29 cellular contexts compared by ENCODE assay signal in genomic region chr5:83331842-83332241, GRCh38.
DNase-seq lines count a peak whose midpoint lies in the region; ATAC-seq and TF ChIP-seq lines count a peak whose summit lies in the region.
"Had no signal": no experiment of that assay in that cellular context is flagged by ENCODE, and none has a peak within 500 bp of the region (broad histone marks: within the 10 kb centered on the region; RNA-seq: fewer than 3 reads in every experiment).

No MANE protein-coding gene starts in this region.

- ATAC-seq in right lobe of liver (no peak), upper lobe of right lung (no peak)
- ATAC-seq: activated CD4-positive, CD25-positive, alpha-beta regulatory T cell treated with anti-CD3 and anti-CD28 coated beads, Interleukin-2, amount 50 U/mL, for 24 hours; activated naive CD8-positive, alpha-beta T cell treated with anti-CD3 and anti-CD28 coated beads, Interleukin-2, amount 50 U/mL, for 24 hours; GM23338; K562; left ventricle myocardium superior; PC-3; Right ventricle myocardium inferior had no signal

- no peak for TF ChIP-seq CTCF in HFF-Myc (IDR thresholded peaks at IDR 0.05; ENCODE audit: low read depth, low read length, missing control alignments)
- no peak for TF ChIP-seq CTCF in choroid plexus epithelial cell (conservative IDR thresholded peaks at IDR 0.05; ENCODE audit: low read depth, low read length)
- TF ChIP-seq CTCF in right lobe of liver (IDR thresholded peaks at IDR 0.05), result no peak
- TF ChIP-seq CTCF in upper lobe of right lung (IDR thresholded peaks at IDR 0.05), result no peak

- WGBS in right lobe of liver (ENCODE audit: insufficient coverage, low coverage, low lambda C conversion rate, missing lambda C conversion rate), result 100% methylated on average over 1 of the region's 2 CpGs

- DNase-seq in AG20443 (ENCODE audit: low spot score) (peak; percentile 22), HFF-Myc (ENCODE audit: extremely low read depth, low read depth) (peak; percentile 94), choroid plexus epithelial cell (ENCODE audit: low read depth) (peak; percentile 7), iris pigment epithelial cell (ENCODE audit: low read depth) (peak; percentile 7), right lobe of liver (no peak), NCI-H2081 (lab: John Stamatoyannopoulos, UW) (no peak), upper lobe of right lung (no peak)
- no peak for DNase-seq in stimulated activated CD4-positive, alpha-beta T cell treated with anti-CD3 and anti-CD28 coated beads, Interleukin-12 subunit alpha, Interleukin-12 subunit beta, amount 100 ng/mL, for 4 hours
- DNase-seq: activated CD4-positive, alpha-beta T cell treated with anti-CD3 and anti-CD28 coated beads, Interleukin-2, amount 50 U/mL, for 4 hours; activated naive CD4-positive, alpha-beta T cell; activated naive CD8-positive, alpha-beta T cell treated with anti-CD3 and anti-CD28 coated beads, Interleukin-2, amount 50 U/mL, for 24 hours; Caco-2; central memory CD4-positive, alpha-beta T cell; glutamatergic neuron; left ventricle myocardium superior; naive B cell; NCI-H1092 treated with DMSO at 0.1 percent for 48 hours; NCI-H1930; NCI-H2227 treated with DMSO at 0.1 percent for 48 hours; NCI-H526 treated with DMSO at 0.1 percent for 48 hours; PC-3; stimulated activated CD4-positive, alpha-beta T cell treated with anti-CD3 and anti-CD28 coated beads, Interleukin-15, amount 100 ng/mL, for 24 hours; stimulated activated CD4-positive, alpha-beta T cell treated with anti-CD3 and anti-CD28 coated beads, Interleukin-4, amount 100 ng/mL, for 4 hours; tibial artery had no signal

- no peak overlapping the region for H3K27ac ChIP-seq in right lobe of liver
- H3K27ac ChIP-seq in upper lobe of right lung, result no peak overlapping the region
- H3K27ac ChIP-seq: prostate gland, tibial artery had no signal

- H3K4me1 ChIP-seq in right lobe of liver (no peaks in the 10 kb centered on the region), upper lobe of right lung (no peaks in the 10 kb centered on the region)
- H3K4me1 ChIP-seq: Caco-2, prostate gland, tibial artery had no signal

- TF ChIP-seq POLR2A in right lobe of liver (IDR thresholded peaks at IDR 0.05), result no peak

- intact Hi-C loops in right lobe of liver (cut with DNase I), result no loop called here
- intact Hi-C loops in upper lobe of right lung (cut with DNase I), result no loop called here

- H3K27me3 ChIP-seq in right lobe of liver (no peaks in the 10 kb centered on the region), upper lobe of right lung (no peaks in the 10 kb centered on the region)
- H3K27me3 ChIP-seq: tibial artery had no signal

- H3K9me3 ChIP-seq in right lobe of liver (no peaks in the 10 kb centered on the region), upper lobe of right lung (no peaks in the 10 kb centered on the region)
- H3K9me3 ChIP-seq: Caco-2, prostate gland, tibial artery had no signal

- no peak overlapping the region for H3K4me3 ChIP-seq in HFF-Myc (replicated peaks; ENCODE audit: low read depth, low read length)
- H3K4me3 ChIP-seq in choroid plexus epithelial cell (ENCODE audit: low read depth, low read length), result no peak overlapping the region
- H3K4me3 ChIP-seq in right lobe of liver, result no peak overlapping the region
- H3K4me3 ChIP-seq in upper lobe of right lung, result no peak overlapping the region
- H3K4me3 ChIP-seq: GM23338, K562, prostate gland, tibial artery had no signal

- no peaks in the 10 kb centered on the region for H3K36me3 ChIP-seq in right lobe of liver
- H3K36me3 ChIP-seq in upper lobe of right lung, result no peaks in the 10 kb centered on the region
- H3K36me3 ChIP-seq: prostate gland, tibial artery had no signal

Comparison
In these comparisons a context has a peak if more than half of its experiments do, and no peak if none do; other contexts are left out.
1. DNase-seq: peak in AG20443 (single experiment), HFF-Myc (single experiment), choroid plexus epithelial cell (single experiment) and iris pigment epithelial cell (single experiment); none in right lobe of liver (0 of 3), NCI-H2081 (0 of 2), stimulated activated CD4-positive, alpha-beta T cell treated with anti-CD3 and anti-CD28 coated beads, Interleukin-12 subunit alpha, Interleukin-12 subunit beta, amount 100 ng/mL, for 4 hours (single experiment) and upper lobe of right lung (single experiment).